In the genomic region with DNA sequence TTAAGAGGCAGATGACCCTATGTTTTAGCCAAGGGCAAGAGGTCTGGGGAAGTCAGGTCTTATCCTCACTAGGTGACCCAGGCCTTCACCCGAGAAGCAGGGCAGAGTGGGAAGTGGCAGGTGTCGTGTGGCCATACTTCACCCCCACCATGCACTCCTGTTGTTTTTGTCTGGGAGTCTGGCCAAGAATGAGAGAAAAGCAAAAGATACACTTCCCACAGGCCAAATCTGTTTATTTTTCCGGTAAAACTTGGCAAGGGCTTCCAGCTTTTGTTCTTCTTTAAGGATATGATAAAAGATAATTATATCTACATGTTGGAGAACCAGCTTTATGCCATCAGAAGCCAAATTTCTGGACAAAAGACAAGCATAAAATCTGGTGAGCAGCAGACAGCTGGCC, we compare ENCODE assay signal across 22 cellular contexts.
A peak's percentile ranks its signal among the peaks of the same experiment; 100 is the strongest.
DNase-seq lines count a peak whose midpoint lies in the region; TF ChIP-seq lines count a peak whose summit lies in the region.
"Had no signal": no experiment of that assay in that cellular context is flagged by ENCODE, and none has a peak within 500 bp of the region (broad histone marks: within the 10 kb centered on the region; RNA-seq: fewer than 3 reads in every experiment).

No MANE protein-coding gene starts in this region.

- CTCF ChIA-PET in PC-9 (lab: Charles Lee): no interaction called here

- H3K9me3 ChIP-seq in PC-9 (ENCODE audit: insufficient read depth, low read depth) (no peaks in the 10 kb centered on the region), smooth muscle cell (replicated peaks; ENCODE audit: low read depth) (no peaks in the 10 kb centered on the region)
- H3K9me3 ChIP-seq: psoas muscle, tibial artery had no signal

- POLR2A ChIA-PET in PC-9 (lab: Charles Lee; ENCODE audit: unreplicated experiment): no interaction called here

- H3K4me1 ChIP-seq in PC-9 (replicated peaks; ENCODE audit: insufficient read depth): no peaks in the 10 kb centered on the region
- no peaks in the 10 kb centered on the region for H3K4me1 ChIP-seq in smooth muscle cell (ENCODE audit: low read depth)
- H3K4me1 ChIP-seq: psoas muscle, tibial artery had no signal

- intact Hi-C loops in PC-9 (cut with micrococcal nuclease; ENCODE audit: unreplicated experiment) (no loop called here), head of caudate nucleus (cut with DNase I) (no loop called here)

- no peaks in the 10 kb centered on the region for H3F3A ChIP-seq in PC-9 (ENCODE audit: insufficient read depth, low read depth)
- no peaks in the 10 kb centered on the region for H3F3A ChIP-seq in smooth muscle cell (ENCODE audit: low read depth)

- BruUV-seq in PC-9 (replicated peaks; lab: Mats Ljungman, UMichigan): no TSS peak

- H3K27me3 ChIP-seq in PC-9 (ENCODE audit: insufficient read depth, low read depth) (no peaks in the 10 kb centered on the region), smooth muscle cell (ENCODE audit: low read depth) (no peaks in the 10 kb centered on the region)
- H3K27me3 ChIP-seq: tibial artery had no signal

- H3K79me2 ChIP-seq in PC-9 (ENCODE audit: low read depth) (no peaks in the 10 kb centered on the region), smooth muscle cell (ENCODE audit: low read depth) (no peaks in the 10 kb centered on the region)

- H3K36me3 ChIP-seq in PC-9 (ENCODE audit: low read depth) (no peaks in the 10 kb centered on the region), smooth muscle cell (ENCODE audit: low read depth) (no peaks in the 10 kb centered on the region)
- H3K36me3 ChIP-seq: tibial artery had no signal

- H2AFZ ChIP-seq in PC-9: no peak overlapping the region
- no peak overlapping the region for H2AFZ ChIP-seq in smooth muscle cell (ENCODE audit: low read depth)

- no peaks in the 10 kb centered on the region for H4K20me1 ChIP-seq in PC-9 (ENCODE audit: insufficient read depth)
- no peaks in the 10 kb centered on the region for H4K20me1 ChIP-seq in smooth muscle cell (ENCODE audit: low read depth)

- TF ChIP-seq CTCF in PC-9 (conservative IDR thresholded peaks at IDR 0.05) (no peak), smooth muscle cell (IDR thresholded peaks at IDR 0.05; ENCODE audit: borderline replicate concordance, insufficient read depth, poor library complexity, severe bottlenecking) (no peak)

- peak; percentile 98 for DNase-seq in DMS153 treated with DMSO at 0.1 percent for 48 hours (lab: John Stamatoyannopoulos, UW; ENCODE audit: unreplicated experiment)
- DNase-seq in NCI-H2029 (lab: John Stamatoyannopoulos, UW): peak; percentile 95
- DNase-seq in NCI-H748 treated with DMSO at 0.1 percent for 48 hours (lab: John Stamatoyannopoulos, UW): peak; percentile 90
- peak; percentile 60 for DNase-seq in cerebellum (ENCODE audit: low spot score)
- DNase-seq in PC-9: no peak
- DNase-seq in smooth muscle cell (lab: John Stamatoyannopoulos, UW; ENCODE audit: unreplicated experiment): no peak
- no peak for DNase-seq in mucosa of gallbladder (ENCODE audit: low spot score)
- DNase-seq in head of caudate nucleus: no peak
- DNase-seq: activated CD8-positive, alpha-beta T cell treated with anti-CD3 and anti-CD28 coated beads for 36 hours; activated naive CD4-positive, alpha-beta T cell; amniotic stem cell; erythroblast; foreskin melanocyte; hypothalamus; kidney; NCI-H2171 treated with DMSO at 0.1 percent for 48 hours; psoas muscle; small intestine; stimulated activated CD4-positive, alpha-beta T cell treated with anti-CD3 and anti-CD28 coated beads, Interleukin-4, amount 100 ng/mL, for 1 hour; stimulated activated naive CD8-positive, alpha-beta T cell treated with anti-CD3 and anti-CD28 coated beads, Interleukin-15, Interleukin-2, amounts not matched to agents 100 U/mL and 50 U/mL, for 24 hours; tibial artery had no signal

- H3K4me3 ChIP-seq in PC-9: no peak overlapping the region
- H3K4me3 ChIP-seq in smooth muscle cell: no peak overlapping the region
- H3K4me3 ChIP-seq: psoas muscle, tibial artery had no signal

- H3K9me2 ChIP-seq in PC-9 (ENCODE audit: insufficient read depth): no peaks in the 10 kb centered on the region

- no peak overlapping the region for H3K9ac ChIP-seq in smooth muscle cell (ENCODE audit: low read depth)
- H3K9ac ChIP-seq: KMS-11 had no signal

- no peak overlapping the region for H3K27ac ChIP-seq in PC-9
- no peak overlapping the region for H3K27ac ChIP-seq in smooth muscle cell (ENCODE audit: low read depth)
- H3K27ac ChIP-seq: KMS-11, psoas muscle, tibial artery had no signal

- 98% methylated on average over 3 of the region's 3 CpGs for WGBS in smooth muscle cell (ENCODE audit: low lambda C conversion rate)

- H3K4me2 ChIP-seq in PC-9: no peak overlapping the region
- no peak overlapping the region for H3K4me2 ChIP-seq in smooth muscle cell
- H3K4me2 ChIP-seq: KMS-11 had no signal

Comparison
In these comparisons a context has a peak if more than half of its experiments do, and no peak if none do; other contexts are left out.
1. DNase-seq: peak in DMS153 treated with DMSO at 0.1 percent for 48 hours (single experiment), NCI-H2029 (single experiment), NCI-H748 treated with DMSO at 0.1 percent for 48 hours (single experiment) and cerebellum (single experiment); none in PC-9 (0 of 2), smooth muscle cell (single experiment), mucosa of gallbladder (single experiment) and head of caudate nucleus (0 of 42).